34 cellular contexts compared by ENCODE assay signal in genomic region chr1:236322566-236323409, GRCh38. TPM values are rescaled to one million over a fixed set of nuclear protein-coding genes. Genes with fewer than 3 reads are reported as not detected.
A peak's percentile ranks its signal among the peaks of the same experiment; 100 is the strongest.
DNase-seq lines count a peak whose midpoint lies in the region; ATAC-seq, FAIRE-seq and TF ChIP-seq lines count a peak whose summit lies in the region.
"Had no signal": no experiment of that assay in that cellular context is flagged by ENCODE, and none has a peak within 500 bp of the region (broad histone marks: within the 10 kb centered on the region; RNA-seq: fewer than 3 reads in every experiment).

No MANE protein-coding gene starts in this region.

- TF ChIP-seq RAD21 in K562 (CRISPR knock-in tag; conservative IDR thresholded peaks at IDR 0.05 in 1 of 2, IDR thresholded peaks at IDR 0.05 in 1 of 2) (no peak), SK-N-SH (IDR thresholded peaks at IDR 0.05; ENCODE audit: low read length) (no peak)

- no peak for TF ChIP-seq CTCF in D721Med (IDR thresholded peaks at IDR 0.05; ENCODE audit: insufficient read depth, missing control alignments)
- no peak for TF ChIP-seq CTCF in HEK293 (tag by site-specific recombination; IDR thresholded peaks at IDR 0.05)
- TF ChIP-seq CTCF in K562 (IDR thresholded peaks at IDR 0.05 in 2 of 3, conservative IDR thresholded peaks at IDR 0.05 in 1 of 3; ENCODE audit: insufficient read depth in 2 of 3, low read depth in 1 of 3, low read length in 3 of 3): no peak
- TF ChIP-seq CTCF in mesothelial cell of epicardium (IDR thresholded peaks at IDR 0.05; ENCODE audit: unreplicated experiment): no peak
- no peak for TF ChIP-seq CTCF in SK-N-SH (IDR thresholded peaks at IDR 0.05)

- H3K27ac Mint-ChIP-seq in mesothelial cell of epicardium: no peak overlapping the region
- H3K27ac Mint-ChIP-seq: B cell; CD14-positive monocyte; CD4-positive, alpha-beta memory T cell; CD4-positive, alpha-beta T cell; CD4-positive, CD25-positive, alpha-beta regulatory T cell; CD8-positive, alpha-beta memory T cell; CD8-positive, alpha-beta T cell had no signal

- no peak for TF ChIP-seq EP300 in K562 (IDR thresholded peaks at IDR 0.05; ENCODE audit: low read length)
- no peak for TF ChIP-seq EP300 in SK-N-SH (IDR thresholded peaks at IDR 0.05; ENCODE audit: borderline replicate concordance in 1 of 2, low read depth in 1 of 2, low read length in 1 of 2)

- no peak overlapping the region for H3K4me3 ChIP-seq in HEK293 (ENCODE audit: low read depth, low read length)
- H3K4me3 ChIP-seq in K562: no peak overlapping the region
- no peak overlapping the region for H3K4me3 ChIP-seq in SK-N-SH (ENCODE audit: low read depth in 2 of 2, low read length in 1 of 2)
- H3K4me3 ChIP-seq: A549; BLaER1; BLaER1 treated with 17β-estradiol and CSF1 and Interleukin-3, amounts not matched to agents 10 nM and 100 nM had no signal

- no peaks in the 10 kb centered on the region for H4K20me1 ChIP-seq in K562 (replicated peaks; ENCODE audit: control insufficient read depth, insufficient read depth, low read length)
- no peaks in the 10 kb centered on the region for H4K20me1 ChIP-seq in SK-N-SH (ENCODE audit: insufficient read depth)
- H4K20me1 ChIP-seq: BLaER1; BLaER1 treated with 17β-estradiol and CSF1 and Interleukin-3, amounts not matched to agents 10 nM and 100 nM had no signal

- no peak for TF ChIP-seq POLR2A in K562 (conservative IDR thresholded peaks at IDR 0.05)

- no peak overlapping the region for H3K9ac ChIP-seq in K562 (ENCODE audit: insufficient read depth in 1 of 2, low read depth in 2 of 2, low read length in 2 of 2)
- H3K9ac ChIP-seq in SK-N-SH: no peak overlapping the region
- H3K9ac ChIP-seq: BLaER1; BLaER1 treated with 17β-estradiol and CSF1 and Interleukin-3, amounts not matched to agents 10 nM and 100 nM had no signal

- DNase-seq in D721Med (ENCODE audit: insufficient read length, low spot score) (no peak), K562 (ENCODE audit: extremely low read depth in 1 of 4, low spot score in 3 of 4) (no peak), mesothelial cell of epicardium (ENCODE audit: low spot score in 2 of 2, unreplicated experiment in 2 of 2) (no peak), SK-N-SH (no peak)
- DNase-seq: 8988T; ACHN; AML-193; BE2C; C1 segment of cervical spinal cord; Caco-2; Calu3; CD4-positive, alpha-beta memory T cell; CD4-positive, alpha-beta T cell; CD4-positive, CD25-positive, alpha-beta regulatory T cell; CD8-positive, alpha-beta memory T cell; CD8-positive, alpha-beta T cell; COR-L47; DMS 273 treated with DMSO at 0.1 percent for 48 hours; DMS153; DMS53; DMS79; DMS79 treated with DMSO at 0.1 percent for 48 hours; DND-41; EL had no signal

- H3K27me3 ChIP-seq in K562 (ENCODE audit: control insufficient read depth in 2 of 2, insufficient read depth in 2 of 2, low read length in 2 of 2) (no peaks in the 10 kb centered on the region), SK-N-SH (ENCODE audit: insufficient read depth) (no peaks in the 10 kb centered on the region)
- H3K27me3 ChIP-seq: BE2C; BLaER1; BLaER1 treated with 17β-estradiol and CSF1 and Interleukin-3, amounts not matched to agents 10 nM and 100 nM had no signal

- H3K9me2 ChIP-seq in SK-N-SH: no peaks in the 10 kb centered on the region

- in situ Hi-C loops in K562 (cut with MboI): no loop called here

- H3K4me3 Mint-ChIP-seq in mesothelial cell of epicardium: no peak overlapping the region
- H3K4me3 Mint-ChIP-seq: B cell; CD14-positive monocyte; CD4-positive, alpha-beta T cell; CD4-positive, CD25-positive, alpha-beta regulatory T cell; CD8-positive, alpha-beta memory T cell; CD8-positive, alpha-beta T cell had no signal

- FAIRE-seq in D721Med (lab: Jason Lieb, UNC) (peak; percentile 16), K562 (lab: Jason Lieb, UNC) (no peak)
- FAIRE-seq: A204.1, A549 had no signal

- H3K79me2 ChIP-seq in K562 (ENCODE audit: control insufficient read depth, insufficient read depth, low read length) (no peaks in the 10 kb centered on the region), SK-N-SH (ENCODE audit: insufficient read depth) (no peaks in the 10 kb centered on the region)

- intact Hi-C loops in K562 (cut with micrococcal nuclease): no loop called here

- H3K9me1 ChIP-seq in K562 (ENCODE audit: control insufficient read depth, insufficient read depth, low read length): no peaks in the 10 kb centered on the region

- H3K4me1 Mint-ChIP-seq in mesothelial cell of epicardium: no peaks in the 10 kb centered on the region
- H3K4me1 Mint-ChIP-seq: B cell; CD14-positive monocyte; CD4-positive, alpha-beta memory T cell; CD4-positive, CD25-positive, alpha-beta regulatory T cell; CD8-positive, alpha-beta memory T cell had no signal

- CTCF ChIA-PET in HEK293 (lab: Yijun Ruan, JAX): interaction anchor here (0.6 to 0.9 kb wide), 2 partner anchors 13 to 166 kb away, joined by 4 read pairs; no protein-coding TSS in a partner anchor
- CTCF ChIA-PET in K562 (lab: Yijun Ruan, JAX; ENCODE audit: low intra/inter-chr PET ratio): no interaction called here
- CTCF ChIA-PET in SK-N-SH (lab: Yijun Ruan, JAX): interaction anchor here (1.2 kb wide), 1 partner anchor 17 kb away, joined by 3 read pairs; no protein-coding TSS in a partner anchor

- ATAC-seq in K562 (no peak), GM21447 (IDR thresholded peaks at IDR 0.05; ENCODE audit: unreplicated experiment) (no peak)
- ATAC-seq: A549; CD8-positive, alpha-beta T cell had no signal

- H3K27ac ChIP-seq in HEK293 (ENCODE audit: extremely low read depth, low read depth, low read length) (no peak overlapping the region), K562 (ENCODE audit: extremely low read depth, low read depth, low read length) (no peak overlapping the region), SK-N-SH (ENCODE audit: low read depth in 2 of 2, low read length in 1 of 2) (no peak overlapping the region)
- H3K27ac ChIP-seq: 22Rv1; A549; BLaER1; BLaER1 treated with 17β-estradiol and CSF1 and Interleukin-3, amounts not matched to agents 10 nM and 100 nM; C4-2B had no signal

- H3F3A ChIP-seq in SK-N-SH (replicated peaks; ENCODE audit: insufficient read depth): no peaks in the 10 kb centered on the region

- POLR2A ChIA-PET in HEK293 (lab: Yijun Ruan, JAX) (no interaction called here), K562 (lab: Yijun Ruan, JAX) (interaction anchor here (0.7 to 1.2 kb wide), 3 partner anchors 26 to 145 kb away, joined by 3 read pairs; no protein-coding TSS in a partner anchor), SK-N-SH (lab: Yijun Ruan, JAX) (no interaction called here)

- H3K36me3 Mint-ChIP-seq in mesothelial cell of epicardium: peaks cover 13% of the 10 kb centered on the region
- H3K36me3 Mint-ChIP-seq: CD14-positive monocyte had no signal

- H3K9me3 ChIP-seq in HEK293 (ENCODE audit: control insufficient read depth, insufficient read depth, low read depth, low read length) (no peaks in the 10 kb centered on the region; the same call in 1 of the 2 replicates), K562 (replicated peaks; ENCODE audit: control insufficient read depth, insufficient read depth, low read depth, low read length) (peaks cover 3% of the 10 kb centered on the region; the same call in 1 of the 2 replicates), SK-N-SH (no peaks in the 10 kb centered on the region)
- H3K9me3 ChIP-seq: BE2C had no signal

- H3K4me2 ChIP-seq in K562 (ENCODE audit: insufficient read depth, low read length) (no peak overlapping the region), SK-N-SH (no peak overlapping the region)
- H3K4me2 ChIP-seq: A549; BLaER1; BLaER1 treated with 17β-estradiol and CSF1 and Interleukin-3, amounts not matched to agents 10 nM and 100 nM had no signal

- 3% methylated on average over 1 of the region's 1 CpG for WGBS in K562 (ENCODE audit: insufficient coverage, low coverage, missing lambda C conversion rate)
- 2% methylated on average over 1 of the region's 1 CpG for WGBS in SK-N-SH (ENCODE audit: low lambda C conversion rate)

- H3K27me3 Mint-ChIP-seq in mesothelial cell of epicardium (ENCODE audit: low read depth): no peaks in the 10 kb centered on the region
- H3K27me3 Mint-ChIP-seq: CD4-positive, alpha-beta memory T cell; CD4-positive, alpha-beta T cell had no signal

- H3K4me1 ChIP-seq in HEK293 (ENCODE audit: control insufficient read depth, insufficient read depth, low read length) (no peaks in the 10 kb centered on the region), K562 (replicated peaks in 1 of 2; ENCODE audit: control insufficient read depth in 2 of 2, insufficient read depth in 2 of 2, low read length in 2 of 2) (no peaks in the 10 kb centered on the region), SK-N-SH (ENCODE audit: control insufficient read depth in 1 of 2, insufficient read depth in 2 of 2, low read depth in 1 of 2, low read length in 1 of 2) (no peaks in the 10 kb centered on the region)
- H3K4me1 ChIP-seq: A549; BE2C; BLaER1; BLaER1 treated with 17β-estradiol and CSF1 and Interleukin-3, amounts not matched to agents 10 nM and 100 nM; Caco-2 had no signal

- BruUV-seq in K562 (replicated peaks; lab: Mats Ljungman, UMichigan): no TSS peak

- H3K36me3 ChIP-seq in HEK293 (ENCODE audit: control insufficient read depth in 2 of 2, insufficient read depth in 1 of 2, low read length in 2 of 2) (no peaks in the 10 kb centered on the region), K562 (ENCODE audit: control insufficient read depth, insufficient read depth, low read length) (no peaks in the 10 kb centered on the region), SK-N-SH (replicated peaks in 1 of 2; ENCODE audit: control insufficient read depth in 1 of 2, insufficient read depth in 2 of 2, low read length in 1 of 2) (no peaks in the 10 kb centered on the region)
- H3K36me3 ChIP-seq: BE2C; BLaER1; BLaER1 treated with 17β-estradiol and CSF1 and Interleukin-3, amounts not matched to agents 10 nM and 100 nM had no signal

- H2AFZ ChIP-seq in K562 (ENCODE audit: low read depth, low read length) (no peak overlapping the region), SK-N-SH (ENCODE audit: low read depth) (no peak overlapping the region)

- H3K9me3 Mint-ChIP-seq in mesothelial cell of epicardium: peaks cover 39% of the 10 kb centered on the region

RNA-seq across cellular contexts. Expression of gene ERO1B, which starts 41.0 kb away (rescaled TPM):
- total RNA-seq in K562 (2011; cell fraction: chromatin; rRNA removed; ENCODE audit: low replicate concordance): 2.2 and 8.7 TPM in 2 replicates
- total RNA-seq in K562 (2011; cell fraction: nucleolus; rRNA removed): 1.2 and 2.6 TPM in 2 replicates
- total RNA-seq in K562 (2011; cell fraction: nucleoplasm; rRNA removed): 4.0 and 4.7 TPM in 2 replicates
- total RNA-seq in K562 (2014; rRNA removed) (3.0 and 3.3 TPM in 2 replicates), K562 (2014; rRNA removed; fragmentation: Illumina TruSeq; extraction: Trizol) (6.4 and 6.9 TPM in 2 replicates), K562 (2015; rRNA removed; fragmentation: Illumina TruSeq; extraction: Trizol) (4.2 and 4.4 TPM in 2 replicates), K562 (2021) (5.3 and 6.2 TPM in 2 replicates), mesothelial cell of epicardium (6.4 to 7.5 TPM (median 7.0 TPM) in 3 replicates)
- polyA plus RNA-seq in K562 (2011; rRNA removed) (0.55 and 0.59 TPM in 2 replicates), K562 (2014; fragmentation: Illumina TruSeq; extraction: Trizol) (6.1 and 6.3 TPM in 2 replicates), K562 (2014; fragmentation: Nextera tagmentation; extraction: Ambion mirVana) (1 to 10 TPM; 2.3 TPM), K562 (2014; rRNA removed) (5.0 and 6.4 TPM in 2 replicates), SK-N-SH (2012; rRNA removed) (0.79 and 1.3 TPM in 2 replicates)
- 0.12 and 0.21 TPM in 2 replicates for polyA plus RNA-seq in K562 (2011; cell fraction: cytosol; rRNA removed)
- polyA plus RNA-seq in K562 (2011; cell fraction: nucleus; rRNA removed): 0.37 and 0.62 TPM in 2 replicates
- polyA plus RNA-seq in K562 (2012): 2.9 and 6.9 TPM in 2 replicates
- polyA minus RNA-seq in K562 (2011; rRNA and poly(A)+ RNA removed): 0.67 and 1.2 TPM in 2 replicates
- 0.36 and 1.0 TPM in 2 replicates for polyA minus RNA-seq in K562 (2011; cell fraction: cytosol; rRNA and poly(A)+ RNA removed)
- polyA minus RNA-seq in K562 (2011; cell fraction: nucleus; rRNA and poly(A)+ RNA removed): 0.54 and 0.89 TPM in 2 replicates
- polyA plus RNA-seq in SK-N-SH (2012; cell fraction: cytosol; rRNA removed): 1.4 and 1.6 TPM in 2 replicates
- polyA plus RNA-seq in SK-N-SH (2012; cell fraction: nucleus; rRNA removed): 0.99 and 1.5 TPM in 2 replicates
